Comparison of ENCODE assay signal across 9 cellular contexts in genomic region chr18:57438669-57439616, GRCh38. TPM values are rescaled to one million over a fixed set of nuclear protein-coding genes. Genes with fewer than 3 reads are reported as not detected.
DNase-seq lines count a peak whose midpoint lies in the region; ATAC-seq and TF ChIP-seq lines count a peak whose summit lies in the region.
"Had no signal": no experiment of that assay in that cellular context is flagged by ENCODE, and none has a peak within 500 bp of the region (broad histone marks: within the 10 kb centered on the region; RNA-seq: fewer than 3 reads in every experiment).

No MANE protein-coding gene starts in this region.

- in situ Hi-C loops in mammary epithelial cell (cut with MboI; ENCODE audit: low sequenced_read_pairs in 2 of 2): no loop called here

- H3K4me3 ChIP-seq in mammary epithelial cell (replicated peaks in 1 of 3; ENCODE audit: insufficient read depth in 1 of 3, low read depth in 2 of 3, low read length in 3 of 3) (no peak overlapping the region), ectodermal cell (ENCODE audit: insufficient read depth, low read depth, low read length) (peak overlapping the region; percentile 47), body of pancreas (no peak overlapping the region)

- no peaks in the 10 kb centered on the region for H3K79me2 ChIP-seq in mammary epithelial cell (ENCODE audit: insufficient read depth, low read length)

- H3K9ac ChIP-seq in mammary epithelial cell (ENCODE audit: insufficient read depth, low read length): no peak overlapping the region

- no peak for ATAC-seq in stimulated activated naive B cell treated with anti-CD40 and anti-IgM and Interleukin-4, amounts not matched to agents 10 μg/mL and 1 μg/mL and 100 μg/mL, for 72 hours (replicated peaks)
- ATAC-seq in body of pancreas: no peak

- peaks cover 3% of the 10 kb centered on the region for H4K20me1 ChIP-seq in mammary epithelial cell (ENCODE audit: insufficient read depth, low read length)

- TF ChIP-seq CTCF in MCF 10A (IDR thresholded peaks at IDR 0.05; ENCODE audit: unreplicated experiment) (no peak), mammary epithelial cell (conservative IDR thresholded peaks at IDR 0.05 in 1 of 2, IDR thresholded peaks at IDR 0.05 in 1 of 2; ENCODE audit: extremely low read depth in 1 of 2, insufficient read depth in 1 of 2, low read depth in 1 of 2, low read length in 2 of 2) (peak in 1 of 2 donors; percentile 2), body of pancreas (IDR thresholded peaks at IDR 0.05) (no peak)

- CTCF ChIA-PET in MCF 10A (lab: Yijun Ruan, JAX) (interaction anchor here (0.7 kb wide), 1 partner anchor 570 kb away, joined by 3 read pairs; no protein-coding TSS in a partner anchor), mammary epithelial cell (lab: Charles Lee; ENCODE audit: low non-redundant PET) (no interaction called here)

- H3K4me3 Mint-ChIP-seq in MCF 10A (ENCODE audit: unreplicated experiment): peak overlapping the region; percentile 5
- H3K4me3 Mint-ChIP-seq in stimulated activated naive B cell treated with anti-CD40 and anti-IgM and Interleukin-4, amounts not matched to agents 10 μg/mL and 1 μg/mL and 100 μg/mL, for 72 hours: peak overlapping the region; percentile 29 to 35

- no peaks in the 10 kb centered on the region for H3K36me3 ChIP-seq in mammary epithelial cell (ENCODE audit: insufficient read depth, low read length)
- H3K36me3 ChIP-seq in ectodermal cell (ENCODE audit: control insufficient read depth, insufficient read depth, low read length): no peaks in the 10 kb centered on the region
- H3K36me3 ChIP-seq in body of pancreas (replicated peaks in 1 of 2; ENCODE audit: insufficient read depth in 1 of 2, low read depth in 2 of 2): no peaks in the 10 kb centered on the region

- no peak overlapping the region for H3K27ac ChIP-seq in mammary epithelial cell (ENCODE audit: insufficient read depth, low read depth, low read length)
- no peak overlapping the region for H3K27ac ChIP-seq in ectodermal cell (ENCODE audit: insufficient read depth, low read depth, low read length, poor library complexity, severe bottlenecking)
- H3K27ac ChIP-seq in body of pancreas: no peak overlapping the region

- H3K27ac Mint-ChIP-seq in MCF 10A (ENCODE audit: low read depth, unreplicated experiment): no peak overlapping the region
- H3K27ac Mint-ChIP-seq in stimulated activated naive B cell treated with anti-CD40 and anti-IgM and Interleukin-4, amounts not matched to agents 10 μg/mL and 1 μg/mL and 100 μg/mL, for 72 hours: peak overlapping the region; percentile 76

- H3K4me1 Mint-ChIP-seq in MCF 10A (ENCODE audit: insufficient read depth, unreplicated experiment): peaks cover 12% of the 10 kb centered on the region
- H3K4me1 Mint-ChIP-seq in stimulated activated naive B cell treated with anti-CD40 and anti-IgM and Interleukin-4, amounts not matched to agents 10 μg/mL and 1 μg/mL and 100 μg/mL, for 72 hours: peaks cover 36 to 72% of the 10 kb centered on the region in 2 donors

- intact Hi-C loops in MCF 10A (cut with micrococcal nuclease): no loop called here
- intact Hi-C loops in mammary epithelial cell (cut with micrococcal nuclease): loop anchor here (2.0 to 5.0 kb wide), 3 partner anchors 237 to 690 kb away; no protein-coding TSS in a partner anchor
- intact Hi-C loops in body of pancreas (cut with DNase I): loop anchor here (5.0 kb wide), 1 partner anchor 572 kb away; no protein-coding TSS in a partner anchor

- POLR2A ChIA-PET in MCF 10A (lab: Yijun Ruan, JAX): no interaction called here

- H3K27me3 ChIP-seq in mammary epithelial cell (ENCODE audit: insufficient read depth, low read length) (peaks cover 64% of the 10 kb centered on the region), ectodermal cell (ENCODE audit: control insufficient read depth, insufficient read depth, low read length, poor library complexity, severe bottlenecking) (peaks cover 94% of the 10 kb centered on the region), body of pancreas (peaks cover 0 to 37% of the 10 kb centered on the region in 2 donors)

- no peak overlapping the region for H2AFZ ChIP-seq in mammary epithelial cell (ENCODE audit: low read depth, low read length)

- peaks cover 57% of the 10 kb centered on the region for H3K27me3 Mint-ChIP-seq in MCF 10A (ENCODE audit: insufficient read depth, unreplicated experiment)
- peaks cover 81 to 90% of the 10 kb centered on the region in 2 donors for H3K27me3 Mint-ChIP-seq in stimulated activated naive B cell treated with anti-CD40 and anti-IgM and Interleukin-4, amounts not matched to agents 10 μg/mL and 1 μg/mL and 100 μg/mL, for 72 hours

- no peak for DNase-seq in MCF 10A (ENCODE audit: unreplicated experiment)
- DNase-seq in mammary epithelial cell: no peak
- peak; percentile 44 to 71 for DNase-seq in NCI-H526 (lab: John Stamatoyannopoulos, UW)
- DNase-seq in stimulated activated naive B cell treated with anti-CD40 and anti-IgM and Interleukin-4, amounts not matched to agents 10 μg/mL and 1 μg/mL and 100 μg/mL, for 72 hours: no peak
- DNase-seq in body of pancreas: no peak
- no peak for DNase-seq in OCI-M2 (lab: John Stamatoyannopoulos, UW; ENCODE audit: unreplicated experiment)
- no peak for DNase-seq in kidney glomerular epithelial cell (lab: John Stamatoyannopoulos, UW)
- DNase-seq: SW 1271 had no signal

- H3K9me3 ChIP-seq in mammary epithelial cell (replicated peaks; ENCODE audit: insufficient read depth, low read length) (no peaks in the 10 kb centered on the region), ectodermal cell (ENCODE audit: control insufficient read depth, low read length) (no peaks in the 10 kb centered on the region), body of pancreas (no peaks in the 10 kb centered on the region)

- dilution Hi-C loops in mammary epithelial cell (cut with HindIII; ENCODE audit: low sequenced_read_pairs): no loop called here

- H3K4me1 ChIP-seq in mammary epithelial cell (ENCODE audit: insufficient read depth, low read length) (peaks cover 22% of the 10 kb centered on the region), ectodermal cell (ENCODE audit: control insufficient read depth, insufficient read depth, low read length) (peaks cover 48% of the 10 kb centered on the region), body of pancreas (peaks cover 71% of the 10 kb centered on the region)

- H3K36me3 Mint-ChIP-seq in MCF 10A (ENCODE audit: insufficient read depth, unreplicated experiment): peaks cover 6% of the 10 kb centered on the region
- peaks cover 11 to 26% of the 10 kb centered on the region in 2 donors for H3K36me3 Mint-ChIP-seq in stimulated activated naive B cell treated with anti-CD40 and anti-IgM and Interleukin-4, amounts not matched to agents 10 μg/mL and 1 μg/mL and 100 μg/mL, for 72 hours

- peaks cover 8% of the 10 kb centered on the region for H3K9me3 Mint-ChIP-seq in MCF 10A (ENCODE audit: unreplicated experiment)
- H3K9me3 Mint-ChIP-seq in stimulated activated naive B cell treated with anti-CD40 and anti-IgM and Interleukin-4, amounts not matched to agents 10 μg/mL and 1 μg/mL and 100 μg/mL, for 72 hours: peaks cover 0 to 9% of the 10 kb centered on the region in 2 donors

- WGBS in mammary epithelial cell (ENCODE audit: low coverage, missing lambda C conversion rate): 7% methylated on average over 34 of the region's 34 CpGs
- WGBS in ectodermal cell, 2 experiments: 2% methylated on average over 31 of the region's 34 CpGs
- WGBS in body of pancreas, 2 donors: 8 to 19% methylated on average over 21 to 34 of the region's 34 CpGs

- H3K4me2 ChIP-seq in mammary epithelial cell (ENCODE audit: insufficient read depth, low read depth, low read length): no peak overlapping the region

- no peak for TF ChIP-seq POLR2A in body of pancreas (IDR thresholded peaks at IDR 0.05)

- BruUV-seq in MCF 10A (replicated peaks; lab: Mats Ljungman, UMichigan): no TSS peak
- BruUV-seq in mammary epithelial cell (replicated peaks; lab: Mats Ljungman, UMichigan): no TSS peak

RNA-seq across cellular contexts. Expression of gene ONECUT2, which starts 3.8 kb away (rescaled TPM):
- total RNA-seq in MCF 10A (2022) (0.49 and 0.89 TPM in 2 replicates), mammary epithelial cell (under 1 TPM; under 0.01 to 0.31 TPM), body of pancreas (1 to 10 TPM; 2.6 to 3.1 TPM)
- 0.01 TPM for polyA plus RNA-seq in mammary epithelial cell
- polyA minus RNA-seq in mammary epithelial cell: 0.57 TPM
- 2.0 TPM for polyA plus RNA-seq in ectodermal cell (2013, experiment 1 of 4)
- 1.6 TPM for polyA plus RNA-seq in ectodermal cell (2013, experiment 2 of 4)
- polyA plus RNA-seq in ectodermal cell (2013, experiment 3 of 4): 1.8 TPM
- 2.7 TPM for polyA plus RNA-seq in ectodermal cell (2013, experiment 4 of 4)

Comparison
In these comparisons a context has a peak if more than half of its experiments do, and no peak if none do; other contexts are left out.
1. DNase-seq: peak in NCI-H526 (2 of 2); none in MCF 10A (single experiment), mammary epithelial cell (single experiment), stimulated activated naive B cell treated with anti-CD40 and anti-IgM and Interleukin-4, amounts not matched to agents 10 μg/mL and 1 μg/mL and 100 μg/mL, for 72 hours (single experiment), body of pancreas (0 of 4), OCI-M2 (single experiment) and kidney glomerular epithelial cell (single experiment).